In the genomic region with DNA sequence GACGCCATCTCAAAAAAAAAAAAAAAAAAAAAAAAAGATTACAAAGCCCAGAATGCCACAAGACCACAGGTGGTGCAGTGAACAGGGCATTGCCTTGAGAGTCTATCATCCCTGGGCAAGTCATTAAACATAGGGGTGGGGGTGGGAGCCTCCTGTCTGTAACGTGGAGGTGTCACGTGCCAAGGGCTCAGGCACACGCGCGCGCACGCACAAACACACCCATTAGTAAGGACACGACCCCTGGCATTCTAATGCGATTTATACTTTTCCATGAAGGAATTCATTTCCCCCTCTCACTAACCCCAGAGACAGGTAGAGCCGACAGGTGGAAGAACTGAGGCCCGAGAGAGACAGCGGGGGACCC, we compare ENCODE assay signal across 8 cellular contexts. TPM values are rescaled to one million over a fixed set of nuclear protein-coding genes. Genes with fewer than 3 reads are reported as not detected.
DNase-seq lines count a peak whose midpoint lies in the region; ATAC-seq and TF ChIP-seq lines count a peak whose summit lies in the region.

No MANE protein-coding gene starts in this region.

- H3K4me1 ChIP-seq in gastroesophageal sphincter (peaks cover 0 to 48% (median 19%) of the 10 kb centered on the region in 3 donors), skeletal muscle tissue (ENCODE audit: control insufficient read depth in 3 of 3, insufficient read depth in 3 of 3, low read length in 3 of 3) (peaks cover 18 to 31% (median 31%) of the 10 kb centered on the region in 3 donors)

- H3K4me1 Mint-ChIP-seq in activated CD4-positive, alpha-beta T cell treated with anti-CD3 and anti-CD28 coated beads, Interleukin-2, amount 10 ng/mL, durations not matched to agents 24 days and 14 days = peaks cover 32% of the 10 kb centered on the region
- peaks cover 18% of the 10 kb centered on the region for H3K4me1 Mint-ChIP-seq in T-helper 17 cell

- DNase-seq in activated CD4-positive, alpha-beta T cell treated with anti-CD3 and anti-CD28 coated beads, Interleukin-2, amount 10 ng/mL, durations not matched to agents 24 days and 14 days = no peak
- no peak for DNase-seq in activated CD4-positive, alpha-beta T cell treated with anti-CD3 and anti-CD28 coated beads, Interleukin-2, amount 50 U/mL, for 4 hours
- DNase-seq in T-helper 17 cell = no peak
- no peak for DNase-seq in iPS-NIHi11 (ENCODE audit: low spot score)
- DNase-seq in stimulated activated CD4-positive, alpha-beta T cell treated with anti-CD3 and anti-CD28 coated beads, Interleukin-15, amount 100 ng/mL, for 24 hours = no peak

- H3K27me3 ChIP-seq in gastroesophageal sphincter (no peaks in the 10 kb centered on the region), skeletal muscle tissue (ENCODE audit: control insufficient read depth in 3 of 3, insufficient read depth in 3 of 3, low read length in 3 of 3) (peaks cover 0 to 4% (median 0%) of the 10 kb centered on the region in 3 donors)

- H3K4me3 ChIP-seq in gastroesophageal sphincter = peak overlapping the region; percentile 52 to 69
- peak overlapping the region; percentile 56 to 76 (median 64) for H3K4me3 ChIP-seq in skeletal muscle tissue (ENCODE audit: low read length in 3 of 3)

- 0 to 7% methylated on average over 7 to 9 of the region's 13 CpGs for WGBS in gastroesophageal sphincter (ENCODE audit: low coverage in 1 of 2), 2 donors

- H3K27ac ChIP-seq in gastroesophageal sphincter (peak overlapping the region in 2 of 4 donors; percentile 64 to 72), skeletal muscle tissue (ENCODE audit: low read depth, low read length) (no peak overlapping the region)

- TF ChIP-seq EP300 in gastroesophageal sphincter (IDR thresholded peaks at IDR 0.05) = no peak

- intact Hi-C loops in activated CD4-positive, alpha-beta T cell treated with anti-CD3 and anti-CD28 coated beads, Interleukin-2, amount 10 ng/mL, durations not matched to agents 24 days and 14 days (cut with micrococcal nuclease) = loop anchor here (2.0 kb wide), 1 partner anchor 17 kb away; no protein-coding TSS in a partner anchor

- H3K9ac ChIP-seq in skeletal muscle tissue (ENCODE audit: low read depth in 1 of 3, low read length in 3 of 3) = peak overlapping the region; percentile 36 to 80 (median 59)

- peaks cover 5% of the 10 kb centered on the region for H3K36me3 Mint-ChIP-seq in activated CD4-positive, alpha-beta T cell treated with anti-CD3 and anti-CD28 coated beads, Interleukin-2, amount 10 ng/mL, durations not matched to agents 24 days and 14 days (ENCODE audit: low read depth)
- peaks cover 4% of the 10 kb centered on the region for H3K36me3 Mint-ChIP-seq in T-helper 17 cell (ENCODE audit: low read depth)

- ATAC-seq in T-helper 17 cell = peak; percentile 37
- no peak for ATAC-seq in gastroesophageal sphincter
- ATAC-seq in GM18517 (IDR thresholded peaks at IDR 0.05; ENCODE audit: unreplicated experiment) = no peak

- no peak overlapping the region for H3K27ac Mint-ChIP-seq in activated CD4-positive, alpha-beta T cell treated with anti-CD3 and anti-CD28 coated beads, Interleukin-2, amount 10 ng/mL, durations not matched to agents 24 days and 14 days
- H3K27ac Mint-ChIP-seq in T-helper 17 cell = no peak overlapping the region

- no peaks in the 10 kb centered on the region for H3K9me3 ChIP-seq in T-helper 17 cell (ENCODE audit: control insufficient read depth, low read length, poor library complexity, severe bottlenecking)
- H3K9me3 ChIP-seq in gastroesophageal sphincter = no peaks in the 10 kb centered on the region
- no peaks in the 10 kb centered on the region for H3K9me3 ChIP-seq in skeletal muscle tissue (ENCODE audit: control insufficient read depth in 3 of 3, low read length in 3 of 3)

- H3K36me3 ChIP-seq in gastroesophageal sphincter (no peaks in the 10 kb centered on the region), skeletal muscle tissue (ENCODE audit: control insufficient read depth in 3 of 3, insufficient read depth in 3 of 3, low read length in 3 of 3) (no peaks in the 10 kb centered on the region)

- TF ChIP-seq POLR2A in gastroesophageal sphincter (IDR thresholded peaks at IDR 0.05) = no peak

- no peaks in the 10 kb centered on the region for H3K9me3 Mint-ChIP-seq in activated CD4-positive, alpha-beta T cell treated with anti-CD3 and anti-CD28 coated beads, Interleukin-2, amount 10 ng/mL, durations not matched to agents 24 days and 14 days

- no peak for TF ChIP-seq CTCF in gastroesophageal sphincter (IDR thresholded peaks at IDR 0.05)

- peaks cover 37% of the 10 kb centered on the region for H3K27me3 Mint-ChIP-seq in activated CD4-positive, alpha-beta T cell treated with anti-CD3 and anti-CD28 coated beads, Interleukin-2, amount 10 ng/mL, durations not matched to agents 24 days and 14 days
- H3K27me3 Mint-ChIP-seq in T-helper 17 cell = peaks cover 16% of the 10 kb centered on the region

- H3K4me3 Mint-ChIP-seq in activated CD4-positive, alpha-beta T cell treated with anti-CD3 and anti-CD28 coated beads, Interleukin-2, amount 10 ng/mL, durations not matched to agents 24 days and 14 days = peak overlapping the region; percentile 81
- peak overlapping the region; percentile 89 for H3K4me3 Mint-ChIP-seq in T-helper 17 cell

RNA-seq across cellular contexts. Expression of a gene that starts 5.8 kb away (rescaled TPM):
- total RNA-seq in activated CD4-positive, alpha-beta T cell treated with anti-CD3 and anti-CD28 coated beads, Interleukin-2, amount 10 ng/mL, durations not matched to agents 24 days and 14 days = 27.7 and 28.9 TPM in 2 replicates
- total RNA-seq in T-helper 17 cell (1 to 10 TPM in 1 of 2 donors, under 1 TPM in 1; 0.78 to 2.6 TPM), gastroesophageal sphincter (10 to 100 TPM in 3 of 4 donors, 1 to 10 TPM in 1; 8.0 to 21.0 (median 15.7) TPM), skeletal muscle tissue (9.9 TPM)

RNA-seq across cellular contexts. Expression of a gene that starts 21.3 kb away (rescaled TPM):
- not detected in 2 replicates for total RNA-seq in activated CD4-positive, alpha-beta T cell treated with anti-CD3 and anti-CD28 coated beads, Interleukin-2, amount 10 ng/mL, durations not matched to agents 24 days and 14 days
- total RNA-seq in T-helper 17 cell (not detected), gastroesophageal sphincter (not detected), skeletal muscle tissue (not detected)

RNA-seq across cellular contexts. Expression of a gene that starts 42.2 kb away (rescaled TPM):
- total RNA-seq in activated CD4-positive, alpha-beta T cell treated with anti-CD3 and anti-CD28 coated beads, Interleukin-2, amount 10 ng/mL, durations not matched to agents 24 days and 14 days = 27.2 and 29.9 TPM in 2 replicates
- total RNA-seq in T-helper 17 cell = 10 to 100 TPM; 21.3 to 24.4 TPM
- total RNA-seq in gastroesophageal sphincter = 10 to 100 TPM; 21.3 to 66.6 (median 40.9) TPM
- total RNA-seq in skeletal muscle tissue = 3.7 TPM

RNA-seq across cellular contexts. Expression of a gene that starts 47.3 kb away (rescaled TPM):
- total RNA-seq in activated CD4-positive, alpha-beta T cell treated with anti-CD3 and anti-CD28 coated beads, Interleukin-2, amount 10 ng/mL, durations not matched to agents 24 days and 14 days = 460 and 480 TPM in 2 replicates
- 100 to 1,000 TPM; 517 to 546 TPM for total RNA-seq in T-helper 17 cell
- 100 to 1,000 TPM; 336 to 538 (median 412) TPM for total RNA-seq in gastroesophageal sphincter
- 706 TPM for total RNA-seq in skeletal muscle tissue
